In genomic region chr17:69523252-69523861, GRCh38 we compare ENCODE assay signal across 9 cellular contexts.
A peak's percentile ranks its signal among the peaks of the same experiment; 100 is the strongest.
DNase-seq lines count a peak whose midpoint lies in the region; ATAC-seq, FAIRE-seq and TF ChIP-seq lines count a peak whose summit lies in the region.
"Had no signal": no experiment of that assay in that cellular context is flagged by ENCODE, and none has a peak within 500 bp of the region (broad histone marks: within the 10 kb centered on the region; RNA-seq: fewer than 3 reads in every experiment).

No MANE protein-coding gene starts in this region.

- no peaks in the 10 kb centered on the region for H3K4me1 ChIP-seq in K562 (replicated peaks in 1 of 2; ENCODE audit: control insufficient read depth in 2 of 2, insufficient read depth in 2 of 2, low read length in 2 of 2)
- H3K4me1 ChIP-seq in tibial nerve: peaks cover 0 to 8% (median 0%) of the 10 kb centered on the region in 4 donors

- H3K9me3 ChIP-seq in K562 (replicated peaks; ENCODE audit: control insufficient read depth, insufficient read depth, low read depth, low read length): no peaks in the 10 kb centered on the region
- no peaks in the 10 kb centered on the region for H3K9me3 ChIP-seq in tibial nerve

- ATAC-seq in GM18858 (IDR thresholded peaks at IDR 0.05; ENCODE audit: unreplicated experiment) (peak; percentile 77), HG03066 (IDR thresholded peaks at IDR 0.05; ENCODE audit: low read depth, unreplicated experiment) (peak; percentile 63), K562 (0 out of 3 replicates have a peak, but pooled peaks have one; percentile 38)

- TF ChIP-seq POLR2A in K562 (conservative IDR thresholded peaks at IDR 0.05): no peak
- no peak for TF ChIP-seq POLR2A in tibial nerve (IDR thresholded peaks at IDR 0.05)

- H3K4me3 ChIP-seq in BJ (ENCODE audit: low read depth, low read length) (no peak overlapping the region), K562 (no peak overlapping the region), tibial nerve (no peak overlapping the region)

- POLR2A ChIA-PET in BJ (lab: Charles Lee): no interaction called here
- POLR2A ChIA-PET in K562 (lab: Yijun Ruan, JAX): no interaction called here

- no peaks in the 10 kb centered on the region for H3K27me3 ChIP-seq in BJ (ENCODE audit: control insufficient read depth, insufficient read depth, low read length)
- no peaks in the 10 kb centered on the region for H3K27me3 ChIP-seq in K562 (ENCODE audit: control insufficient read depth in 2 of 2, insufficient read depth in 2 of 2, low read length in 2 of 2)
- no peaks in the 10 kb centered on the region for H3K27me3 ChIP-seq in tibial nerve
- H3K27me3 ChIP-seq: neutrophil had no signal

- WGBS in K562 (ENCODE audit: insufficient coverage, low coverage, missing lambda C conversion rate): 3% methylated on average over 7 of the region's 7 CpGs
- WGBS in tibial nerve, 2 donors: 51 to 58% methylated on average over 7 of the region's 7 CpGs

- H3K79me2 ChIP-seq in K562 (ENCODE audit: control insufficient read depth, insufficient read depth, low read length): no peaks in the 10 kb centered on the region

- DNase-seq in BJ (ENCODE audit: low read depth) (no peak), NCI-H446 treated with DMSO at 0.1 percent for 48 hours (lab: John Stamatoyannopoulos, UW) (peak; percentile 5), K562 (ENCODE audit: extremely low read depth in 1 of 4, low spot score in 3 of 4) (peak; percentile 7 to 24 (median 14)), islet precursor cell (peak; percentile 67), tibial nerve (ENCODE audit: low spot score in 2 of 2) (peak in 1 of 2 donors; percentile 53), 8988T (no peak)

- H4K20me1 ChIP-seq in K562 (replicated peaks; ENCODE audit: control insufficient read depth, insufficient read depth, low read length): no peaks in the 10 kb centered on the region

- H2AFZ ChIP-seq in K562 (ENCODE audit: low read depth, low read length): no peak overlapping the region

- CTCF ChIA-PET in BJ (lab: Yijun Ruan, JAX) (interaction anchor here (0.7 to 10.6 kb wide), 27 partner anchors 10 to 1062 kb away, joined by 3 to 145 read pairs (median 5); partner anchors contain the start of genes ABCA5 and MAP2K6), K562 (lab: Yijun Ruan, JAX; ENCODE audit: low intra/inter-chr PET ratio) (interaction anchor here (0.7 kb wide), 1 partner anchor 746 kb away, joined by 3 read pairs; no protein-coding TSS in a partner anchor)

- peak; percentile 11 to 54; a peak in 3 of 4 replicates for TF ChIP-seq RAD21 in K562 (CRISPR knock-in tag; conservative IDR thresholded peaks at IDR 0.05 in 1 of 2, IDR thresholded peaks at IDR 0.05 in 1 of 2)

- no peaks in the 10 kb centered on the region for H3K36me3 ChIP-seq in BJ (ENCODE audit: control insufficient read depth, insufficient read depth, low read length)
- H3K36me3 ChIP-seq in K562 (ENCODE audit: control insufficient read depth, insufficient read depth, low read length): no peaks in the 10 kb centered on the region
- H3K36me3 ChIP-seq in tibial nerve: peaks cover 0 to 47% (median 2%) of the 10 kb centered on the region in 3 donors

- TF ChIP-seq CTCF in BJ (IDR thresholded peaks at IDR 0.05; ENCODE audit: insufficient read depth, low read depth, low read length) (peak; percentile 73), K562 (IDR thresholded peaks at IDR 0.05 in 2 of 3, conservative IDR thresholded peaks at IDR 0.05 in 1 of 3; ENCODE audit: insufficient read depth in 2 of 3, low read depth in 1 of 3, low read length in 3 of 3) (peak; percentile 26 to 45 (median 44); a peak in 4 of 6 replicates), tibial nerve (IDR thresholded peaks at IDR 0.05) (peak; percentile 42 to 72 (median 51))

- no peak for FAIRE-seq in K562 (lab: Jason Lieb, UNC)

- H3K27ac ChIP-seq in K562 (ENCODE audit: extremely low read depth, low read depth, low read length) (no peak overlapping the region), tibial nerve (no peak overlapping the region)
- H3K27ac ChIP-seq: neutrophil had no signal

- no peak for TF ChIP-seq EP300 in K562 (IDR thresholded peaks at IDR 0.05; ENCODE audit: low read length)
- peak in 1 of 2 donors; percentile 46 for TF ChIP-seq EP300 in tibial nerve (IDR thresholded peaks at IDR 0.05)

- intact Hi-C loops in K562 (cut with micrococcal nuclease): no loop called here

- in situ Hi-C loops in K562 (cut with MboI): loop anchor here (10.0 kb wide), 1 partner anchor 749 kb away; no protein-coding TSS in a partner anchor

- H3K4me2 ChIP-seq in K562 (ENCODE audit: insufficient read depth, low read length): no peak overlapping the region; the same call in 1 of the 2 replicates

- no peak overlapping the region for H3K9ac ChIP-seq in K562 (ENCODE audit: insufficient read depth in 1 of 2, low read depth in 2 of 2, low read length in 2 of 2)

- BruUV-seq in K562 (replicated peaks; lab: Mats Ljungman, UMichigan): no TSS peak

- no peaks in the 10 kb centered on the region for H3K9me1 ChIP-seq in K562 (ENCODE audit: control insufficient read depth, insufficient read depth, low read length)

TF ChIP-seq in K562, 482 proteins besides CTCF, POLR2A, EP300 and RAD21:
- TF ChIP-seq CEBPG (CRISPR knock-in tag; IDR thresholded peaks at IDR 0.05): no peak
- TF ChIP-seq CEBPG (tag; conservative IDR thresholded peaks at IDR 0.05 in 1 of 2, IDR thresholded peaks at IDR 0.05 in 1 of 2): peak; percentile 17 to 38; a peak in 1 of 4 replicates
- TF ChIP-seq ILK (tag; IDR thresholded peaks at IDR 0.05; ENCODE audit: borderline replicate concordance, low read depth): no peak
- TF ChIP-seq IFI16 (CRISPR knock-in tag; IDR thresholded peaks at IDR 0.05): no peak

Comparison
In these comparisons a context has a peak if more than half of its experiments do, and no peak if none do; other contexts are left out.
1. DNase-seq: peak in NCI-H446 treated with DMSO at 0.1 percent for 48 hours (single experiment), K562 (4 of 4) and islet precursor cell (single experiment); none in BJ (single experiment) and 8988T (single experiment).
2. Peak in every context shown above with its lines, with median percentiles within 50 percentile points of each other: CTCF ChIP-seq and ATAC-seq.